In genomic region chr1:8043621-8044020, GRCh38 we compare ENCODE assay signal across 1 cellular context.
TF ChIP-seq lines count a peak whose summit lies in the region.

No MANE protein-coding gene starts in this region.

TF ChIP-seq in HCT116, 20 proteins besides CTCF, POLR2A, EP300 and RAD21 (continued from another document):
- TF ChIP-seq REST (IDR thresholded peaks at IDR 0.05; ENCODE audit: low read depth) (no peak), YY1 (IDR thresholded peaks at IDR 0.05; ENCODE audit: extremely low read depth, insufficient replicate concordance, low read depth, low read length) (no peak), JUND (IDR thresholded peaks at IDR 0.05) (no peak), POLR2AphosphoS5 (IDR thresholded peaks at IDR 0.05; ENCODE audit: low read depth, low read length) (no peak)
